Comparison of ENCODE assay signal across 8 cellular contexts in genomic region chr2:97112320-97113049, GRCh38.
DNase-seq lines count a peak whose midpoint lies in the region; FAIRE-seq and TF ChIP-seq lines count a peak whose summit lies in the region.
"Not testable (repeated sequence)": the region's sequence is repeated elsewhere in the genome, so short reads cannot be mapped to it uniquely, and the experiment has no call there.

No MANE protein-coding gene starts in this region.

- not testable (repeated sequence) for H3F3A ChIP-seq in OCI-LY1 (ENCODE audit: insufficient read depth, low read length)

- TF ChIP-seq CTCF in GM10266 (IDR thresholded peaks at IDR 0.05; ENCODE audit: control insufficient read depth, insufficient read depth, low read depth, missing control alignments) (peak; percentile 69), HFF-Myc (IDR thresholded peaks at IDR 0.05; ENCODE audit: low read depth, low read length, missing control alignments) (peak; percentile 59), OCI-LY1 (IDR thresholded peaks at IDR 0.05; ENCODE audit: low read length) (peak; percentile 78), tibial artery (IDR thresholded peaks at IDR 0.05) (peak; percentile 82 to 98)

- intact Hi-C loops in tibial artery (cut with DNase I; ENCODE audit: low total_unique reads): not testable (repeated sequence)

- peak overlapping the region; percentile 85 for H3K4me2 ChIP-seq in OCI-LY1 (ENCODE audit: low read length)

- not testable (repeated sequence) for H3K9me2 ChIP-seq in OCI-LY1 (ENCODE audit: low read depth, low read length)

- not testable (repeated sequence) for H2AFZ ChIP-seq in OCI-LY1 (ENCODE audit: low read length)

- H3K36me3 ChIP-seq in OCI-LY1 (ENCODE audit: insufficient read depth, low read length); rectal smooth muscle tissue (ENCODE audit: control insufficient read depth, insufficient read depth, low read length); tibial artery: not testable (repeated sequence)

- H3K9me3 ChIP-seq in OCI-LY1 (ENCODE audit: low read length); tibial artery: not testable (repeated sequence)

- peak overlapping the region; percentile 72 for H3K9ac ChIP-seq in OCI-LY1 (ENCODE audit: low read length)
- H3K9ac ChIP-seq in rectal smooth muscle tissue (ENCODE audit: low read length): peak overlapping the region; percentile 56

- not testable (repeated sequence) for H3K79me2 ChIP-seq in OCI-LY1 (ENCODE audit: insufficient read depth, low read length)

- not testable (repeated sequence) for H3K27me3 ChIP-seq in OCI-LY1 (ENCODE audit: insufficient read depth, low read length); rectal smooth muscle tissue (ENCODE audit: control insufficient read depth, insufficient read depth, low read length); tibial artery

- H3K4me3 ChIP-seq in HFF-Myc (replicated peaks; ENCODE audit: low read depth, low read length) (peak overlapping the region; percentile 55), OCI-LY1 (ENCODE audit: low read depth, low read length, poor library complexity, severe bottlenecking) (peak overlapping the region; percentile 81), rectal smooth muscle tissue (ENCODE audit: low read length) (peak overlapping the region; percentile 84), tibial artery (peak overlapping the region; percentile 63 to 69)

- H4K20me1 ChIP-seq in OCI-LY1 (ENCODE audit: insufficient read depth, low read length): not testable (repeated sequence)

- peak; percentile 79 for FAIRE-seq in islet of Langerhans (lab: Jason Lieb, UNC)

- H3K4me1 ChIP-seq in OCI-LY1 (ENCODE audit: insufficient read depth, low read length, severe bottlenecking); rectal smooth muscle tissue (ENCODE audit: control insufficient read depth, insufficient read depth, low read length); tibial artery: not testable (repeated sequence)

- not testable (repeated sequence) for DNase-seq in GM10266 (ENCODE audit: extremely low spot score)
- DNase-seq in HFF-Myc (ENCODE audit: extremely low read depth, low read depth): peak; percentile 2
- peak; percentile 44 for DNase-seq in activated T-cell treated with anti-CD3 and anti-CD28 coated beads for 24 hours (ENCODE audit: low read depth)
- DNase-seq in ecto neural progenitor cell (ENCODE audit: low spot score): peak; percentile 78
- peak; percentile 73 to 77 for DNase-seq in tibial artery

- peak overlapping the region; percentile 80 for H3K27ac ChIP-seq in OCI-LY1 (ENCODE audit: low read depth, low read length, poor library complexity, severe bottlenecking)
- peak overlapping the region; percentile 89 for H3K27ac ChIP-seq in rectal smooth muscle tissue (ENCODE audit: low read depth, low read length)
- H3K27ac ChIP-seq in tibial artery: peak overlapping the region; percentile 87 to 95
